In genomic region chr7:103343758-103344452, GRCh38 we compare ENCODE assay signal across 8 cellular contexts. TPM values are rescaled to one million over a fixed set of nuclear protein-coding genes. Genes with fewer than 3 reads are reported as not detected.
DNase-seq lines count a peak whose midpoint lies in the region; ATAC-seq and TF ChIP-seq lines count a peak whose summit lies in the region.

No MANE protein-coding gene starts in this region.

- CTCF ChIA-PET in Panc1 (lab: Charles Lee), result no interaction called here

- peak overlapping the region; percentile 85 for H3K9ac ChIP-seq in iPS-18a (ENCODE audit: low read length)

- H3K9me3 ChIP-seq in Panc1 (ENCODE audit: control insufficient read depth, insufficient read depth, low read depth, low read length), result no peaks in the 10 kb centered on the region
- no peaks in the 10 kb centered on the region for H3K9me3 ChIP-seq in iPS-18a (ENCODE audit: control insufficient read depth, low read depth, low read length)

- DNase-seq in SIG-M5 treated with dmso at 0.1 percent for 504 hours (lab: John Stamatoyannopoulos, UW; ENCODE audit: unreplicated experiment) (peak; percentile 55), SIG-M5 (lab: John Stamatoyannopoulos, UW) (no peak), Panc1 (ENCODE audit: low read depth, low spot score) (no peak), NCI-H1048 (lab: John Stamatoyannopoulos, UW) (no peak)
- peak; percentile 15 to 19 for DNase-seq in stimulated activated CD4-positive, alpha-beta T cell treated with anti-CD3 and anti-CD28 coated beads, Interleukin-12 subunit alpha, Interleukin-12 subunit beta, amount 100 ng/mL, for 24 hours (ENCODE audit: low read depth in 2 of 2)

- POLR2A ChIA-PET in Panc1 (lab: Charles Lee), result no interaction called here

- H3K4me1 ChIP-seq in Panc1 (ENCODE audit: control insufficient read depth, insufficient read depth, low read length) (peaks cover 16% of the 10 kb centered on the region), iPS-18a (ENCODE audit: control insufficient read depth, low read depth, low read length) (peaks cover 6% of the 10 kb centered on the region)

- H3K27ac ChIP-seq in Panc1 (ENCODE audit: low read length) (peak overlapping the region; percentile 96), adipose tissue (ENCODE audit: low read depth, low read length) (peak overlapping the region; percentile 55), iPS-18a (ENCODE audit: low read length) (peak overlapping the region; percentile 28)

- TSS peak; percentile 72 for BruUV-seq in Panc1 (replicated peaks; lab: Mats Ljungman, UMichigan)

- H3K4me3 ChIP-seq in Panc1 (ENCODE audit: low read depth in 2 of 2, low read length in 2 of 2) (peak overlapping the region; percentile 92 to 100), iPS-18a (ENCODE audit: low read length) (peak overlapping the region; percentile 81)

- in situ Hi-C loops in Panc1 (cut with HindIII; ENCODE audit: low pct_unique_long_range_greater_than_20kb, low sequenced_read_pairs), result no loop called here

- WGBS in adipose tissue, 3 donors, result 1% methylated on average over 26 of the region's 26 CpGs

- H3K27me3 ChIP-seq in Panc1 (ENCODE audit: control insufficient read depth, insufficient read depth, low read length) (no peaks in the 10 kb centered on the region), iPS-18a (ENCODE audit: control insufficient read depth, insufficient read depth, low read length) (no peaks in the 10 kb centered on the region)

- peak; percentile 1 for ATAC-seq in HG02840 (IDR thresholded peaks at IDR 0.05; ENCODE audit: low FRiP score, unreplicated experiment)
- peak; percentile 42 for ATAC-seq in Panc1

- H3K36me3 ChIP-seq in Panc1 (ENCODE audit: control insufficient read depth, insufficient read depth, low read length), result peaks cover 23% of the 10 kb centered on the region
- peaks cover 28% of the 10 kb centered on the region for H3K36me3 ChIP-seq in iPS-18a (ENCODE audit: control insufficient read depth, low read depth, low read length)

- no peak for TF ChIP-seq CTCF in Panc1 (IDR thresholded peaks at IDR 0.05)

- intact Hi-C loops in Panc1 (cut with micrococcal nuclease; ENCODE audit: unreplicated experiment), result no loop called here

RNA-seq across cellular contexts. Expression of gene DNAJC2, which starts 0.7 kb away (rescaled TPM):
- total RNA-seq in Panc1 (2021; ENCODE audit: unreplicated experiment), result 56.1 TPM
- 27.2 TPM for polyA plus RNA-seq in Panc1 (2012; ENCODE audit: insufficient read length)
- 10 to 100 TPM; 10.4 to 19.5 (median 18.7) TPM for polyA plus RNA-seq in adipose tissue

RNA-seq across cellular contexts. Expression of gene PSMC2, which starts 3.5 kb away (rescaled TPM):
- total RNA-seq in Panc1 (2021; ENCODE audit: unreplicated experiment), result 171 TPM
- polyA plus RNA-seq in Panc1 (2012; ENCODE audit: insufficient read length), result 124 TPM
- polyA plus RNA-seq in adipose tissue, result 100 to 1,000 TPM in 1 of 3 donors, 10 to 100 TPM in 2; 37.5 to 111 (median 96.7) TPM

RNA-seq across cellular contexts. Expression of gene PMPCB, which starts 46.7 kb away (rescaled TPM):
- 61.1 TPM for total RNA-seq in Panc1 (2021; ENCODE audit: unreplicated experiment)
- 43.1 TPM for polyA plus RNA-seq in Panc1 (2012; ENCODE audit: insufficient read length)
- polyA plus RNA-seq in adipose tissue, result 10 to 100 TPM; 44.3 to 64.9 (median 45.7) TPM

Comparison
In these comparisons a context has a peak if more than half of its experiments do, and no peak if none do; other contexts are left out.
1. DNase-seq: peak in SIG-M5 treated with dmso at 0.1 percent for 504 hours (single experiment) and stimulated activated CD4-positive, alpha-beta T cell treated with anti-CD3 and anti-CD28 coated beads, Interleukin-12 subunit alpha, Interleukin-12 subunit beta, amount 100 ng/mL, for 24 hours (2 of 2); none in SIG-M5 (single experiment), Panc1 (single experiment) and NCI-H1048 (single experiment).
2. H3K27ac ChIP-seq: peak in every context shown above with its lines; median percentile 96 in Panc1; 55 in adipose tissue; 28 in iPS-18a.